In genomic region chr5:132753135-132753987, GRCh38 we compare ENCODE assay signal across 8 cellular contexts. TPM values are rescaled to one million over a fixed set of nuclear protein-coding genes. Genes with fewer than 3 reads are reported as not detected.
DNase-seq lines count a peak whose midpoint lies in the region; ATAC-seq, FAIRE-seq and TF ChIP-seq lines count a peak whose summit lies in the region.

No MANE protein-coding gene starts in this region.

- no peaks in the 10 kb centered on the region for H3K36me3 ChIP-seq in KMS-11 (ENCODE audit: insufficient read depth)
- H3K36me3 ChIP-seq in K562 (ENCODE audit: control insufficient read depth, insufficient read depth, low read length) = peaks cover 20% of the 10 kb centered on the region
- no peaks in the 10 kb centered on the region for H3K36me3 ChIP-seq in smooth muscle cell (ENCODE audit: low read depth)

- H3K4me3 ChIP-seq in KMS-11 (IDR thresholded peaks at IDR 0.05; ENCODE audit: insufficient read depth, low read depth, low read length) (no peak overlapping the region), K562 (no peak overlapping the region), smooth muscle cell (no peak overlapping the region)

- H3K9ac ChIP-seq in KMS-11 (peak overlapping the region; percentile 51), K562 (ENCODE audit: insufficient read depth in 1 of 2, low read depth in 2 of 2, low read length in 2 of 2) (peak overlapping the region in 1 of 2 experiments; percentile 43; a peak in 1 of 4 replicates), smooth muscle cell (ENCODE audit: low read depth) (no peak overlapping the region)

- DNase-seq in EH (ENCODE audit: low read depth) (peak; percentile 34), K562 (ENCODE audit: extremely low read depth in 1 of 4, low spot score in 3 of 4) (no peak), mucosa of gallbladder (ENCODE audit: low spot score) (peak; percentile 16), DMS79 (lab: John Stamatoyannopoulos, UW) (no peak), smooth muscle cell (lab: John Stamatoyannopoulos, UW; ENCODE audit: unreplicated experiment) (no peak), SKM-1 treated with dmso at 0.1 percent for 144 hours (lab: John Stamatoyannopoulos, UW; ENCODE audit: unreplicated experiment) (no peak)

- peak overlapping the region; percentile 97 for H3K4me2 ChIP-seq in KMS-11
- H3K4me2 ChIP-seq in K562 (ENCODE audit: insufficient read depth, low read length) = no peak overlapping the region
- no peak overlapping the region for H3K4me2 ChIP-seq in smooth muscle cell

- H2AFZ ChIP-seq in KMS-11 (ENCODE audit: low read depth) (no peak overlapping the region), K562 (ENCODE audit: low read depth, low read length) (no peak overlapping the region), smooth muscle cell (ENCODE audit: low read depth) (no peak overlapping the region)

- POLR2A ChIA-PET in K562 (lab: Yijun Ruan, JAX) = interaction anchor here (1.5 to 2.6 kb wide), 3 partner anchors 10 to 17 kb away, joined by 4 to 9 read pairs (median 5); no protein-coding TSS in a partner anchor

- in situ Hi-C loops in K562 (cut with MboI) = no loop called here

- peak; percentile 71 for ATAC-seq in K562
- no peak for ATAC-seq in GM18505 (IDR thresholded peaks at IDR 0.05; ENCODE audit: unreplicated experiment)

- H3K9me1 ChIP-seq in K562 (ENCODE audit: control insufficient read depth, insufficient read depth, low read length) = no peaks in the 10 kb centered on the region

- no peak for TF ChIP-seq EP300 in K562 (IDR thresholded peaks at IDR 0.05; ENCODE audit: low read length)

- no peaks in the 10 kb centered on the region for H3K27me3 ChIP-seq in KMS-11 (ENCODE audit: insufficient read depth, low read depth)
- H3K27me3 ChIP-seq in K562 (ENCODE audit: control insufficient read depth in 2 of 2, insufficient read depth in 2 of 2, low read length in 2 of 2) = no peaks in the 10 kb centered on the region
- peaks cover 21% of the 10 kb centered on the region for H3K27me3 ChIP-seq in smooth muscle cell (ENCODE audit: low read depth)

- peak in 1 of 2 experiments; percentile 28; a peak in 1 of 4 replicates for TF ChIP-seq RAD21 in K562 (CRISPR knock-in tag; conservative IDR thresholded peaks at IDR 0.05 in 1 of 2, IDR thresholded peaks at IDR 0.05 in 1 of 2)

- H3K79me2 ChIP-seq in KMS-11 (ENCODE audit: insufficient read depth, low read depth) (peaks cover 3% of the 10 kb centered on the region; the same call in 1 of the 2 replicates), K562 (ENCODE audit: control insufficient read depth, insufficient read depth, low read length) (no peaks in the 10 kb centered on the region), smooth muscle cell (ENCODE audit: low read depth) (no peaks in the 10 kb centered on the region)

- H3K4me1 ChIP-seq in KMS-11 (ENCODE audit: low read depth, poor library complexity, severe bottlenecking) (peaks cover 75% of the 10 kb centered on the region), K562 (replicated peaks in 1 of 2; ENCODE audit: control insufficient read depth in 2 of 2, insufficient read depth in 2 of 2, low read length in 2 of 2) (no peaks in the 10 kb centered on the region; a peak in 1 of 5 replicates), smooth muscle cell (ENCODE audit: low read depth) (peaks cover 12% of the 10 kb centered on the region)

- no peak for TF ChIP-seq CTCF in KMS-11 (conservative IDR thresholded peaks at IDR 0.05; ENCODE audit: low read depth, low read length)
- TF ChIP-seq CTCF in K562 (IDR thresholded peaks at IDR 0.05 in 2 of 3, conservative IDR thresholded peaks at IDR 0.05 in 1 of 3; ENCODE audit: insufficient read depth in 2 of 3, low read depth in 1 of 3, low read length in 3 of 3) = peak; percentile 25 to 43 (median 40); a peak in 2 of 6 replicates
- TF ChIP-seq CTCF in smooth muscle cell (IDR thresholded peaks at IDR 0.05; ENCODE audit: borderline replicate concordance, insufficient read depth, poor library complexity, severe bottlenecking) = no peak

- TF ChIP-seq POLR2A in K562 (conservative IDR thresholded peaks at IDR 0.05) (no peak), GM18505 (IDR thresholded peaks at IDR 0.05; ENCODE audit: borderline replicate concordance, extremely low read depth, insufficient read depth, insufficient read length) (no peak)

- no TSS peak for BruUV-seq in K562 (replicated peaks; lab: Mats Ljungman, UMichigan)

- H3K9me3 ChIP-seq in K562 (replicated peaks; ENCODE audit: control insufficient read depth, insufficient read depth, low read depth, low read length) (no peaks in the 10 kb centered on the region), smooth muscle cell (replicated peaks; ENCODE audit: low read depth) (no peaks in the 10 kb centered on the region)

- no peak for FAIRE-seq in K562 (lab: Jason Lieb, UNC)

- 63% methylated on average over 2 of the region's 2 CpGs for WGBS in K562 (ENCODE audit: insufficient coverage, low coverage, missing lambda C conversion rate)
- 64% methylated on average over 2 of the region's 2 CpGs for WGBS in smooth muscle cell (ENCODE audit: low lambda C conversion rate)

- H3K27ac ChIP-seq in KMS-11 = peak overlapping the region; percentile 89
- no peak overlapping the region for H3K27ac ChIP-seq in K562 (ENCODE audit: extremely low read depth, low read depth, low read length)
- no peak overlapping the region for H3K27ac ChIP-seq in smooth muscle cell (ENCODE audit: low read depth)

- H4K20me1 ChIP-seq in KMS-11 (ENCODE audit: insufficient read depth) = no peaks in the 10 kb centered on the region
- H4K20me1 ChIP-seq in K562 (replicated peaks; ENCODE audit: control insufficient read depth, insufficient read depth, low read length) = no peaks in the 10 kb centered on the region; the same call in 1 of the 2 replicates
- H4K20me1 ChIP-seq in smooth muscle cell (ENCODE audit: low read depth) = peaks cover 6% of the 10 kb centered on the region

- CTCF ChIA-PET in K562 (lab: Yijun Ruan, JAX; ENCODE audit: low intra/inter-chr PET ratio) = interaction anchor here (2.8 kb wide), 1 partner anchor 67 kb away, joined by 19 read pairs; no protein-coding TSS in a partner anchor

- no peaks in the 10 kb centered on the region for H3F3A ChIP-seq in smooth muscle cell (ENCODE audit: low read depth)

- intact Hi-C loops in K562 (cut with micrococcal nuclease) = loop anchor here (5.0 kb wide), 1 partner anchor 129 kb away; no protein-coding TSS in a partner anchor

RNA-seq across cellular contexts. Expression of gene CCNI2, which starts 6.1 kb away (rescaled TPM):
- total RNA-seq in K562 (2011; cell fraction: chromatin; rRNA removed; ENCODE audit: low replicate concordance) = not detected in 2 replicates
- total RNA-seq in K562 (2011; cell fraction: nucleolus; rRNA removed) = not detected in 2 replicates
- 0.23 TPM in 1 of 2 replicates, not detected in the other for total RNA-seq in K562 (2011; cell fraction: nucleoplasm; rRNA removed)
- 0.05 TPM in 1 of 2 replicates, not detected in the other for total RNA-seq in K562 (2014; rRNA removed)
- total RNA-seq in K562 (2014; rRNA removed; fragmentation: Illumina TruSeq; extraction: Trizol) = not detected in 2 replicates
- not detected in 2 replicates for total RNA-seq in K562 (2015; rRNA removed; fragmentation: Illumina TruSeq; extraction: Trizol)
- 0.18 TPM in 1 of 2 replicates, not detected in the other for total RNA-seq in K562 (2021)
- polyA plus RNA-seq in K562 (2011; rRNA removed) = 0.05 and 0.06 TPM in 2 replicates
- polyA plus RNA-seq in K562 (2011; cell fraction: cytosol; rRNA removed) = 0.06 and 0.13 TPM in 2 replicates
- polyA plus RNA-seq in K562 (2011; cell fraction: nucleus; rRNA removed) = 0.36 and 1.1 TPM in 2 replicates
- polyA plus RNA-seq in K562 (2012) = 1.4 and 11.1 TPM in 2 replicates
- polyA plus RNA-seq in K562 (2014; fragmentation: Illumina TruSeq; extraction: Trizol) = 0.06 TPM in 1 of 2 replicates, not detected in the other
- polyA plus RNA-seq in K562 (2014; fragmentation: Nextera tagmentation; extraction: Ambion mirVana) = 1 to 10 TPM; 1.6 to 1.7 TPM
- polyA plus RNA-seq in K562 (2014; rRNA removed) = not detected in 2 replicates
- not detected in 2 replicates for polyA minus RNA-seq in K562 (2011; rRNA and poly(A)+ RNA removed)
- polyA minus RNA-seq in K562 (2011; cell fraction: cytosol; rRNA and poly(A)+ RNA removed) = not detected in 2 replicates
- polyA minus RNA-seq in K562 (2011; cell fraction: nucleus; rRNA and poly(A)+ RNA removed) = 0.54 TPM in 1 of 2 replicates, not detected in the other
- 8.4 TPM for total RNA-seq in mucosa of gallbladder
- 0.36 and 0.81 TPM in 2 replicates for total RNA-seq in smooth muscle cell
- polyA plus RNA-seq in smooth muscle cell = 0.41 and 1.7 TPM in 2 replicates

RNA-seq across cellular contexts. Expression of gene KIF3A, which starts 16.0 kb away (rescaled TPM):
- total RNA-seq in K562 (2011; cell fraction: chromatin; rRNA removed; ENCODE audit: low replicate concordance) = 4.8 and 16.7 TPM in 2 replicates
- total RNA-seq in K562 (2011; cell fraction: nucleolus; rRNA removed) = 1.2 and 3.0 TPM in 2 replicates
- total RNA-seq in K562 (2011; cell fraction: nucleoplasm; rRNA removed) = 2.9 and 6.9 TPM in 2 replicates
- total RNA-seq in K562 (2014; rRNA removed) = 2.6 and 4.1 TPM in 2 replicates
- 7.2 and 8.3 TPM in 2 replicates for total RNA-seq in K562 (2014; rRNA removed; fragmentation: Illumina TruSeq; extraction: Trizol)
- total RNA-seq in K562 (2015; rRNA removed; fragmentation: Illumina TruSeq; extraction: Trizol) = 7.6 and 9.4 TPM in 2 replicates
- 5.1 and 7.1 TPM in 2 replicates for total RNA-seq in K562 (2021)
- polyA plus RNA-seq in K562 (2011; rRNA removed) = 3.5 and 5.3 TPM in 2 replicates
- polyA plus RNA-seq in K562 (2011; cell fraction: cytosol; rRNA removed) = 0.97 and 1.3 TPM in 2 replicates
- polyA plus RNA-seq in K562 (2011; cell fraction: nucleus; rRNA removed) = 2.2 and 2.6 TPM in 2 replicates
- polyA plus RNA-seq in K562 (2012) = 1.8 and 3.3 TPM in 2 replicates
- 4.5 and 6.0 TPM in 2 replicates for polyA plus RNA-seq in K562 (2014; fragmentation: Illumina TruSeq; extraction: Trizol)
- 1 to 10 TPM; 1.5 TPM for polyA plus RNA-seq in K562 (2014; fragmentation: Nextera tagmentation; extraction: Ambion mirVana)
- polyA plus RNA-seq in K562 (2014; rRNA removed) = 5.4 and 7.8 TPM in 2 replicates
- polyA minus RNA-seq in K562 (2011; rRNA and poly(A)+ RNA removed) = 9.3 and 10.6 TPM in 2 replicates
- polyA minus RNA-seq in K562 (2011; cell fraction: cytosol; rRNA and poly(A)+ RNA removed) = 1.9 and 4.0 TPM in 2 replicates
- polyA minus RNA-seq in K562 (2011; cell fraction: nucleus; rRNA and poly(A)+ RNA removed) = 3.6 and 4.4 TPM in 2 replicates
- total RNA-seq in mucosa of gallbladder = 15.5 TPM
- 16.0 and 21.4 TPM in 2 replicates for total RNA-seq in smooth muscle cell
- 12.6 and 18.4 TPM in 2 replicates for polyA plus RNA-seq in smooth muscle cell

RNA-seq across cellular contexts. Expression of gene SEPTIN8, which starts 23.7 kb away (rescaled TPM):
- 136 and 205 TPM in 2 replicates for total RNA-seq in K562 (2011; cell fraction: chromatin; rRNA removed; ENCODE audit: low replicate concordance)
- total RNA-seq in K562 (2011; cell fraction: nucleolus; rRNA removed) = 103 and 109 TPM in 2 replicates
- total RNA-seq in K562 (2011; cell fraction: nucleoplasm; rRNA removed) = 115 and 139 TPM in 2 replicates
- total RNA-seq in K562 (2014; rRNA removed) (92.0 and 109 TPM in 2 replicates), K562 (2014; rRNA removed; fragmentation: Illumina TruSeq; extraction: Trizol) (68.2 and 79.3 TPM in 2 replicates), K562 (2015; rRNA removed; fragmentation: Illumina TruSeq; extraction: Trizol) (101 TPM in 2 replicates), K562 (2021) (131 and 137 TPM in 2 replicates), mucosa of gallbladder (63.9 TPM), smooth muscle cell (68.1 and 71.5 TPM in 2 replicates)
- polyA plus RNA-seq in K562 (2011; rRNA removed) (121 and 149 TPM in 2 replicates), K562 (2014; fragmentation: Illumina TruSeq; extraction: Trizol) (113 and 142 TPM in 2 replicates), K562 (2014; fragmentation: Nextera tagmentation; extraction: Ambion mirVana) (10 to 100 TPM; 19.3 to 21.0 TPM), K562 (2014; rRNA removed) (129 and 143 TPM in 2 replicates), smooth muscle cell (26.3 and 27.6 TPM in 2 replicates)
- 72.8 and 87.1 TPM in 2 replicates for polyA plus RNA-seq in K562 (2011; cell fraction: cytosol; rRNA removed)
- 578 and 627 TPM in 2 replicates for polyA plus RNA-seq in K562 (2011; cell fraction: nucleus; rRNA removed)
- polyA plus RNA-seq in K562 (2012) = 143 and 180 TPM in 2 replicates
- 67.6 and 68.1 TPM in 2 replicates for polyA minus RNA-seq in K562 (2011; rRNA and poly(A)+ RNA removed)
- polyA minus RNA-seq in K562 (2011; cell fraction: cytosol; rRNA and poly(A)+ RNA removed) = 32.1 and 40.2 TPM in 2 replicates
- polyA minus RNA-seq in K562 (2011; cell fraction: nucleus; rRNA and poly(A)+ RNA removed) = 85.5 and 131 TPM in 2 replicates

RNA-seq across cellular contexts. Expression of gene SOWAHA, which starts 59.7 kb away (rescaled TPM):
- total RNA-seq in K562 (2011; cell fraction: chromatin; rRNA removed; ENCODE audit: low replicate concordance) = not detected in 2 replicates
- total RNA-seq in K562 (2011; cell fraction: nucleolus; rRNA removed) = not detected in 2 replicates
- not detected in 2 replicates for total RNA-seq in K562 (2011; cell fraction: nucleoplasm; rRNA removed)
- not detected in 2 replicates for total RNA-seq in K562 (2014; rRNA removed)
- total RNA-seq in K562 (2014; rRNA removed; fragmentation: Illumina TruSeq; extraction: Trizol) = not detected in 2 replicates
- not detected in 2 replicates for total RNA-seq in K562 (2015; rRNA removed; fragmentation: Illumina TruSeq; extraction: Trizol)
- total RNA-seq in K562 (2021) = not detected in 2 replicates
- not detected in 2 replicates for polyA plus RNA-seq in K562 (2011; rRNA removed)
- not detected in 2 replicates for polyA plus RNA-seq in K562 (2011; cell fraction: cytosol; rRNA removed)
- polyA plus RNA-seq in K562 (2011; cell fraction: nucleus; rRNA removed) = not detected in 2 replicates
- 0.03 and 0.06 TPM in 2 replicates for polyA plus RNA-seq in K562 (2012)
- not detected in 2 replicates for polyA plus RNA-seq in K562 (2014; fragmentation: Illumina TruSeq; extraction: Trizol)
- polyA plus RNA-seq in K562 (2014; fragmentation: Nextera tagmentation; extraction: Ambion mirVana) = not detected
- not detected in 2 replicates for polyA plus RNA-seq in K562 (2014; rRNA removed)
- not detected in 2 replicates for polyA minus RNA-seq in K562 (2011; rRNA and poly(A)+ RNA removed)
- not detected in 2 replicates for polyA minus RNA-seq in K562 (2011; cell fraction: cytosol; rRNA and poly(A)+ RNA removed)
- not detected in 2 replicates for polyA minus RNA-seq in K562 (2011; cell fraction: nucleus; rRNA and poly(A)+ RNA removed)
- total RNA-seq in mucosa of gallbladder = 22.2 TPM
- total RNA-seq in smooth muscle cell = 1.5 and 2.2 TPM in 2 replicates
- polyA plus RNA-seq in smooth muscle cell = 0.43 and 0.71 TPM in 2 replicates

Comparison
In these comparisons a context has a peak if more than half of its experiments do, and no peak if none do; other contexts are left out.
1. DNase-seq: peak in EH (single experiment) and mucosa of gallbladder (single experiment); none in K562 (0 of 4), DMS79 (single experiment), smooth muscle cell (single experiment) and SKM-1 treated with dmso at 0.1 percent for 144 hours (single experiment).
2. CTCF ChIP-seq: peak in K562 (3 of 3); none in KMS-11 (single experiment) and smooth muscle cell (single experiment).